Comparison of ENCODE assay signal across 1 cellular context in the genomic region with DNA sequence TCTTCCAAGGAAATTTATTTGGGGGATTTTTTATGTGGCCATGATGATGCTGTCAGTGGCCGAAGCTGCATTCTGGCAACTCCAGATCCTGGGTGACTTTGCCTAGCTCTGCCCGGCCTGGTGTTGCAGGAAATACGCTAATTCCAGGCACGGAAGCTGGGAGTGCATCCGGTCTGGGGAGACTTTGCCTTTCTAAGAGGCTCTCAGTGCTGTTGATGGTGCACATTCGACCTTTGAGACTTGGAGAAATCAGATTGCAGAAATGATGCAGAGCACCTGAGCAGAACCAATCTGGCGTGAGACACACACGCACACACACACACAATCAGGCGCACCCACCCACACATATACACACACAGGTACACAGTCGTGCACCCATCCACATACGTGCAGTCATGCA.
TF ChIP-seq lines count a peak whose summit lies in the region.

No MANE protein-coding gene starts in this region.

TF ChIP-seq in H1, 55 proteins besides CTCF, POLR2A, EP300 and RAD21:
- TF ChIP-seq NANOG (IDR thresholded peaks at IDR 0.05; ENCODE audit: insufficient read depth, low read depth, low read length, poor library complexity, severe bottlenecking) (no peak), SAP30 (IDR thresholded peaks at IDR 0.05; ENCODE audit: insufficient read depth, insufficient replicate concordance, low read length) (no peak), SP1 (IDR thresholded peaks at IDR 0.05; ENCODE audit: low read depth, low read length) (no peak), CHD1 (IDR thresholded peaks at IDR 0.05; ENCODE audit: low read depth, low read length) (no peak), CEBPB (IDR thresholded peaks at IDR 0.05; ENCODE audit: low read depth, low read length) (no peak), BRCA1 (IDR thresholded peaks at IDR 0.05; ENCODE audit: low read depth, low read length) (no peak), FOSL1 (IDR thresholded peaks at IDR 0.05; ENCODE audit: insufficient read depth, low read depth, low read length) (no peak), EGR1 (IDR thresholded peaks at IDR 0.05; ENCODE audit: borderline replicate concordance, low read depth, low read length) (no peak), BACH1 (IDR thresholded peaks at IDR 0.05; ENCODE audit: low read length) (no peak), PHF8 (conservative IDR thresholded peaks at IDR 0.05; ENCODE audit: low read depth, low read length) (no peak), SIX5 (IDR thresholded peaks at IDR 0.05; ENCODE audit: low read depth, low read length) (no peak), CHD2 (IDR thresholded peaks at IDR 0.05; ENCODE audit: low read length) (no peak), POLR2AphosphoS5 (IDR thresholded peaks at IDR 0.05; ENCODE audit: low read depth, low read length) (no peak), E2F6 (IDR thresholded peaks at IDR 0.05) (no peak), TEAD4 (IDR thresholded peaks at IDR 0.05; ENCODE audit: low read depth, low read length) (no peak), CBX5 (IDR thresholded peaks at IDR 0.05; ENCODE audit: low read depth, low read length) (no peak), CBX8 (IDR thresholded peaks at IDR 0.05; ENCODE audit: borderline replicate concordance, low read depth, low read length) (no peak)
- TF ChIP-seq, protein P1, sequence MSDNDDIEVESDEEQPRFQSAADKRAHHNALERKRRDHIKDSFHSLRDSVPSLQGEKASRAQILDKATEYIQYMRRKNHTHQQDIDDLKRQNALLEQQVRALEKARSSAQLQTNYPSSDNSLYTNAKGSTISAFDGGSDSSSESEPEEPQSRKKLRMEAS (IDR thresholded peaks at IDR 0.05) = no peak
- TF ChIP-seq, protein P2, sequence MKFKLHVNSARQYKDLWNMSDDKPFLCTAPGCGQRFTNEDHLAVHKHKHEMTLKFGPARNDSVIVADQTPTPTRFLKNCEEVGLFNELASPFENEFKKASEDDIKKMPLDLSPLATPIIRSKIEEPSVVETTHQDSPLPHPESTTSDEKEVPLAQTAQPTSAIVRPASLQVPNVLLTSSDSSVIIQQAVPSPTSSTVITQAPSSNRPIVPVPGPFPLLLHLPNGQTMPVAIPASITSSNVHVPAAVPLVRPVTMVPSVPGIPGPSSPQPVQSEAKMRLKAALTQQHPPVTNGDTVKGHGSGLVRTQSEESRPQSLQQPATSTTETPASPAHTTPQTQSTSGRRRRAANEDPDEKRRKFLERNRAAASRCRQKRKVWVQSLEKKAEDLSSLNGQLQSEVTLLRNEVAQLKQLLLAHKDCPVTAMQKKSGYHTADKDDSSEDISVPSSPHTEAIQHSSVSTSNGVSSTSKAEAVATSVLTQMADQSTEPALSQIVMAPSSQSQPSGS (IDR thresholded peaks at IDR 0.05; ENCODE audit: low read length) = no peak
TF ChIP-seq in H1: peak in this region for 0.
